Comparison of ENCODE assay signal across 11 cellular contexts in genomic region chr1:151905070-151905442, GRCh38. TPM values are rescaled to one million over a fixed set of nuclear protein-coding genes. Genes with fewer than 3 reads are reported as not detected.
DNase-seq lines count a peak whose midpoint lies in the region; ATAC-seq and TF ChIP-seq lines count a peak whose summit lies in the region.
"Had no signal": no experiment of that assay in that cellular context is flagged by ENCODE, and none has a peak within 500 bp of the region (broad histone marks: within the 10 kb centered on the region; RNA-seq: fewer than 3 reads in every experiment).

No MANE protein-coding gene starts in this region.

- peak overlapping the region; percentile 75 for H3K27ac ChIP-seq in CD4-positive, alpha-beta T cell (ENCODE audit: low read depth, low read length)

- H3K36me3 Mint-ChIP-seq in CD4-positive, alpha-beta T cell (ENCODE audit: low read depth) = peaks cover 74% of the 10 kb centered on the region
- peaks cover 73% of the 10 kb centered on the region for H3K36me3 Mint-ChIP-seq in activated naive CD8-positive, alpha-beta T cell treated with anti-CD3 and anti-CD28 coated beads, Interleukin-2, amount 50 U/mL, for 24 hours (ENCODE audit: low read depth)

- peaks cover 74% of the 10 kb centered on the region for H3K4me1 Mint-ChIP-seq in CD4-positive, alpha-beta T cell (ENCODE audit: low read depth)
- peaks cover 59% of the 10 kb centered on the region for H3K4me1 Mint-ChIP-seq in activated naive CD8-positive, alpha-beta T cell treated with anti-CD3 and anti-CD28 coated beads, Interleukin-2, amount 50 U/mL, for 24 hours

- DNase-seq in CD4-positive, alpha-beta T cell = peak; percentile 34 to 76 (median 66)
- peak; percentile 38 for DNase-seq in activated CD4-positive, alpha-beta T cell treated with anti-CD3 and anti-CD28 coated beads for 24 hours (ENCODE audit: low read depth in 2 of 2)
- peak; percentile 58 for DNase-seq in activated naive CD8-positive, alpha-beta T cell treated with anti-CD3 and anti-CD28 coated beads, Interleukin-2, amount 50 U/mL, for 24 hours
- DNase-seq in renal cortical epithelial cell (ENCODE audit: low read depth) (peak; percentile 68), DMS 273 treated with DMSO at 0.1 percent for 48 hours (lab: John Stamatoyannopoulos, UW) (no peak), NCI-H2081 treated with DMSO at 0.1 percent for 48 hours (lab: John Stamatoyannopoulos, UW) (no peak), mucosa of descending colon (no peak), cortex of kidney (lab: John Stamatoyannopoulos, UW) (no peak)
- DNase-seq: NCI-H1436 treated with DMSO at 0.1 percent for 48 hours had no signal

- H3K4me1 ChIP-seq in mucosa of descending colon (ENCODE audit: low read depth) = no peaks in the 10 kb centered on the region

- peaks cover 13% of the 10 kb centered on the region for H3K9me3 ChIP-seq in CD4-positive, alpha-beta T cell (ENCODE audit: control insufficient read depth, low read length)
- peaks cover 42% of the 10 kb centered on the region for H3K9me3 ChIP-seq in mucosa of descending colon

- POLR2A ChIA-PET in CD4-positive, alpha-beta T cell (lab: Charles Lee) = interaction anchor here (0.6 to 8.1 kb wide), 22 partner anchors 7 to 554 kb away, joined by 3 to 106 read pairs (median 4); partner anchors contain the start of genes S100A10 and TDRKH

- TF ChIP-seq CTCF in CD4-positive, alpha-beta T cell (IDR thresholded peaks at IDR 0.05) = no peak
- no peak for TF ChIP-seq CTCF in mucosa of descending colon (IDR thresholded peaks at IDR 0.05)

- peaks cover 9% of the 10 kb centered on the region for H3K9me3 Mint-ChIP-seq in CD4-positive, alpha-beta T cell
- peaks cover 29% of the 10 kb centered on the region for H3K9me3 Mint-ChIP-seq in activated naive CD8-positive, alpha-beta T cell treated with anti-CD3 and anti-CD28 coated beads, Interleukin-2, amount 50 U/mL, for 24 hours

- CTCF ChIA-PET in CD4-positive, alpha-beta T cell (lab: Charles Lee) = no interaction called here

- no peaks in the 10 kb centered on the region for H3K36me3 ChIP-seq in mucosa of descending colon (ENCODE audit: low read depth)

- intact Hi-C loops in CD4-positive, alpha-beta T cell (cut with DNase I, micrococcal nuclease) = loop anchor here in 1 of 2 experiments (2.0 kb wide), 1 partner anchor 16 kb away; no protein-coding TSS in a partner anchor
- intact Hi-C loops in mucosa of descending colon (cut with DNase I, micrococcal nuclease) = no loop called here

- no peaks in the 10 kb centered on the region for H3K27me3 Mint-ChIP-seq in CD4-positive, alpha-beta T cell
- no peaks in the 10 kb centered on the region for H3K27me3 Mint-ChIP-seq in activated naive CD8-positive, alpha-beta T cell treated with anti-CD3 and anti-CD28 coated beads, Interleukin-2, amount 50 U/mL, for 24 hours

- H3K4me3 ChIP-seq in mucosa of descending colon = no peak overlapping the region

- H3K27ac Mint-ChIP-seq in CD4-positive, alpha-beta T cell = peak overlapping the region; percentile 92
- H3K27ac Mint-ChIP-seq in activated naive CD8-positive, alpha-beta T cell treated with anti-CD3 and anti-CD28 coated beads, Interleukin-2, amount 50 U/mL, for 24 hours = peak overlapping the region; percentile 95

- peak overlapping the region; percentile 74 for H3K4me3 Mint-ChIP-seq in CD4-positive, alpha-beta T cell
- H3K4me3 Mint-ChIP-seq in activated naive CD8-positive, alpha-beta T cell treated with anti-CD3 and anti-CD28 coated beads, Interleukin-2, amount 50 U/mL, for 24 hours = peak overlapping the region; percentile 74

- ATAC-seq in CD4-positive, alpha-beta T cell (ENCODE audit: poor library complexity) = peak; percentile 76
- peak; percentile 57 for ATAC-seq in activated naive CD8-positive, alpha-beta T cell treated with anti-CD3 and anti-CD28 coated beads, Interleukin-2, amount 50 U/mL, for 24 hours
- ATAC-seq in mucosa of descending colon = no peak

- no peaks in the 10 kb centered on the region for H3K27me3 ChIP-seq in CD4-positive, alpha-beta T cell (ENCODE audit: control insufficient read depth, insufficient read depth, low read length)

RNA-seq across cellular contexts. Expression of gene THEM4, which starts 4.3 kb away (rescaled TPM):
- 10 to 100 TPM; 24.0 to 24.5 TPM for total RNA-seq in CD4-positive, alpha-beta T cell
- 9.9 and 19.8 TPM in 2 replicates for total RNA-seq in renal cortical epithelial cell
- total RNA-seq in mucosa of descending colon = 10 to 100 TPM in 2 of 3 donors, 1 to 10 TPM in 1; 9.1 to 12.7 (median 11.3) TPM

RNA-seq across cellular contexts. Expression of gene THEM5, which starts 51.5 kb away (rescaled TPM):
- not detected for total RNA-seq in CD4-positive, alpha-beta T cell
- total RNA-seq in renal cortical epithelial cell = not detected in 2 replicates
- not detected for total RNA-seq in mucosa of descending colon
- total RNA-seq: dermis microvascular lymphatic vessel endothelial cell, SK-MEL-5 had no signal

Comparison
In these comparisons a context has a peak if more than half of its experiments do, and no peak if none do; other contexts are left out.
1. DNase-seq: peak in CD4-positive, alpha-beta T cell (10 of 10), activated CD4-positive, alpha-beta T cell treated with anti-CD3 and anti-CD28 coated beads for 24 hours (2 of 2), activated naive CD8-positive, alpha-beta T cell treated with anti-CD3 and anti-CD28 coated beads, Interleukin-2, amount 50 U/mL, for 24 hours (single experiment) and renal cortical epithelial cell (single experiment); none in DMS 273 treated with DMSO at 0.1 percent for 48 hours (single experiment), NCI-H2081 treated with DMSO at 0.1 percent for 48 hours (single experiment), mucosa of descending colon (0 of 3) and cortex of kidney (single experiment).